ENCODE assay signal across 8 cellular contexts in the genomic region with DNA sequence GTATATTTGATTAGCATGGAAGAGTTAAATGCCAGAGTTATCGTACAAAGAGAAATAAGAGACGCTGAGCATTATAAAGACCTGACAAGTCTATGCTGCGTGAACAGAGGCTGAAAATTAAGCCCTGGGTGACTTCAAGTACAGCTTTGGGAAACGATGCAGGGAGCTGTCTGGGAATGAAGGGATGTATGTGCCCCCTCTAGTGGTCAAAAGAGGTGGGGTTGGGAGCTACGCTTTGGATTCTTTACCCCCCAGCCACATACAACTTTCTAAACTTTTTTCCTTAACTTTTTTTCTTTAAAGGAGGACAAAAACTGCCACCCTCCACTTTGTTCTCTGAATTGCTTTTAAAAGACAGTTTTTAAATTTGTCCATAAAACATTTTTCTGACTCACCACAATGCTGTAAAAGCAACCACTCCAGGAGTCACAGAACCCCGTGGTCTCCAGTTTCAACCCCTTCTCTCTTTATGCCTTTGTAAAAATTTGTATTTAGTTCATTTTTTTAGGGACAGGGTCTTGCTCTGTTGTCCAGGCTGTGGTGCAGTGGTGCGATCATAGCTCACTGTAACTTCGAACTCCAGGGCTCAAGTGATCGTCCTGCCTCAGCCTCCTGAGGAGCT. TPM values are rescaled to one million over a fixed set of nuclear protein-coding genes. Genes with fewer than 3 reads are reported as not detected.
DNase-seq lines count a peak whose midpoint lies in the region; ATAC-seq and TF ChIP-seq lines count a peak whose summit lies in the region.

No MANE protein-coding gene starts in this region.

- no peaks in the 10 kb centered on the region for H3K9me2 ChIP-seq in OCI-LY7 (ENCODE audit: insufficient read depth, low read length)

- no peak overlapping the region for H3K27ac ChIP-seq in OCI-LY7 (ENCODE audit: low read depth, low read length, poor library complexity, severe bottlenecking)
- no peak overlapping the region for H3K27ac ChIP-seq in coronary artery
- no peak overlapping the region for H3K27ac ChIP-seq in right lobe of liver
- no peak overlapping the region for H3K27ac ChIP-seq in aorta (ENCODE audit: low read depth in 1 of 2, low read length in 2 of 2)

- DNase-seq in DMS 273 (lab: John Stamatoyannopoulos, UW; ENCODE audit: unreplicated experiment) = peak; percentile 68
- DNase-seq in HAP-1 (ENCODE audit: low spot score in 2 of 2) = peak; percentile 62 to 73
- DNase-seq in OCI-LY7 (ENCODE audit: low spot score) = peak; percentile 44
- DNase-seq in coronary artery (ENCODE audit: low spot score) = no peak
- peak in 1 of 3 donors; percentile 56 for DNase-seq in right lobe of liver
- DNase-seq in aorta = no peak
- no peak for DNase-seq in GF-D8 (lab: John Stamatoyannopoulos, UW)

- H4K20me1 ChIP-seq in OCI-LY7 (ENCODE audit: insufficient read depth, low read length) = no peaks in the 10 kb centered on the region

- no peak overlapping the region for H3K4me2 ChIP-seq in OCI-LY7 (ENCODE audit: low read length)

- TF ChIP-seq POLR2A in right lobe of liver (IDR thresholded peaks at IDR 0.05) = no peak

- H3K4me3 ChIP-seq in HAP-1 (no peak overlapping the region), OCI-LY7 (ENCODE audit: low read depth, low read length, poor library complexity, severe bottlenecking) (no peak overlapping the region), coronary artery (no peak overlapping the region), right lobe of liver (no peak overlapping the region), aorta (ENCODE audit: low read length in 2 of 2) (no peak overlapping the region)

- 27% methylated on average over 7 of the region's 9 CpGs for WGBS in right lobe of liver (ENCODE audit: insufficient coverage, low coverage, low lambda C conversion rate, missing lambda C conversion rate)
- 45% methylated on average over 9 of the region's 9 CpGs for WGBS in aorta, 2 donors

- POLR2A ChIA-PET in OCI-LY7 (lab: Charles Lee) = no interaction called here

- no peaks in the 10 kb centered on the region for H3K27me3 ChIP-seq in HAP-1 (ENCODE audit: low read depth)
- H3K27me3 ChIP-seq in right lobe of liver = no peaks in the 10 kb centered on the region
- H3K27me3 ChIP-seq in aorta (ENCODE audit: control insufficient read depth in 1 of 2, insufficient read depth in 2 of 2, low read length in 1 of 2) = no peaks in the 10 kb centered on the region

- H3K9me3 ChIP-seq in HAP-1 = no peaks in the 10 kb centered on the region
- H3K9me3 ChIP-seq in OCI-LY7 (ENCODE audit: low read length) = no peaks in the 10 kb centered on the region
- no peaks in the 10 kb centered on the region for H3K9me3 ChIP-seq in right lobe of liver
- H3K9me3 ChIP-seq in aorta (ENCODE audit: control insufficient read depth, low read length) = no peaks in the 10 kb centered on the region

- H3K4me1 ChIP-seq in HAP-1 = no peaks in the 10 kb centered on the region
- H3K4me1 ChIP-seq in OCI-LY7 (ENCODE audit: insufficient read depth, low read length, poor library complexity, severe bottlenecking) = no peaks in the 10 kb centered on the region
- H3K4me1 ChIP-seq in right lobe of liver = no peaks in the 10 kb centered on the region
- H3K4me1 ChIP-seq in aorta (ENCODE audit: control insufficient read depth in 1 of 2, insufficient read depth in 2 of 2, low read length in 2 of 2) = no peaks in the 10 kb centered on the region

- CTCF ChIA-PET in OCI-LY7 (lab: Charles Lee; ENCODE audit: unreplicated experiment) = interaction anchor here (0.5 to 0.6 kb wide), 2 partner anchors 16 to 140 kb away, joined by 3 to 4 read pairs; no protein-coding TSS in a partner anchor

- in situ Hi-C loops in HAP-1 (cut with MboI; ENCODE audit: low sequenced_read_pairs) = no loop called here

- no peak overlapping the region for H2AFZ ChIP-seq in OCI-LY7 (ENCODE audit: low read length)

- ATAC-seq in right lobe of liver (peak; percentile 84 to 91 (median 87)), aorta (ENCODE audit: low FRiP score) (peak; percentile 71), HG02973 (IDR thresholded peaks at IDR 0.05; ENCODE audit: unreplicated experiment) (no peak)

- no TSS peak for BruUV-seq in OCI-LY7 (replicated peaks; lab: Mats Ljungman, UMichigan)

- H3K79me2 ChIP-seq in OCI-LY7 (ENCODE audit: insufficient read depth, low read depth, low read length) = no peaks in the 10 kb centered on the region

- TF ChIP-seq CTCF in OCI-LY7 (conservative IDR thresholded peaks at IDR 0.05; ENCODE audit: low read length) (peak; percentile 95), coronary artery (IDR thresholded peaks at IDR 0.05) (peak; percentile 82), right lobe of liver (IDR thresholded peaks at IDR 0.05) (peak; percentile 69 to 89 (median 87))

- intact Hi-C loops in OCI-LY7 (cut with micrococcal nuclease; ENCODE audit: unreplicated experiment) = loop anchor here (5.0 kb wide), 2 partner anchors 125 to 230 kb away; no protein-coding TSS in a partner anchor
- intact Hi-C loops in right lobe of liver (cut with DNase I) = loop anchor here in 1 of 2 donors (10.0 kb wide), 1 partner anchor 732 kb away; no protein-coding TSS in a partner anchor
- intact Hi-C loops in aorta (cut with DNase I) = loop anchor here in 1 of 2 donors (2.0 to 10.0 kb wide), 2 partner anchors 128 to 872 kb away; no protein-coding TSS in a partner anchor

- H3K36me3 ChIP-seq in HAP-1 (replicated peaks) = no peaks in the 10 kb centered on the region
- H3K36me3 ChIP-seq in OCI-LY7 (ENCODE audit: insufficient read depth, low read length) = no peaks in the 10 kb centered on the region
- no peaks in the 10 kb centered on the region for H3K36me3 ChIP-seq in right lobe of liver
- no peaks in the 10 kb centered on the region for H3K36me3 ChIP-seq in aorta (ENCODE audit: control insufficient read depth in 1 of 2, insufficient read depth in 2 of 2, low read length in 1 of 2)

RNA-seq across cellular contexts. Expression of a gene that starts 59.4 kb away (rescaled TPM):
- 45.6 and 60.0 TPM in 2 replicates for total RNA-seq in OCI-LY7 (2014; rRNA removed; shearing (Covaris generic))
- total RNA-seq in OCI-LY7 (2022) (59.8 and 67.1 TPM in 2 replicates), right lobe of liver (10 to 100 TPM; 37.3 to 46.5 (median 43.2) TPM), aorta (10 to 100 TPM; 57.7 to 59.3 TPM)
- 10 to 100 TPM; 36.1 to 68.2 TPM for polyA plus RNA-seq in aorta

RNA-seq across cellular contexts. Expression of a gene that starts 59.7 kb away (rescaled TPM):
- total RNA-seq in OCI-LY7 (2014; rRNA removed; shearing (Covaris generic)) = 2.5 and 3.1 TPM in 2 replicates
- total RNA-seq in OCI-LY7 (2022) = 10.2 and 12.3 TPM in 2 replicates
- 10 to 100 TPM; 12.5 to 17.5 (median 16.1) TPM for total RNA-seq in right lobe of liver
- 10 to 100 TPM; 46.3 to 70.8 TPM for total RNA-seq in aorta
- 10 to 100 TPM; 52.6 to 66.3 TPM for polyA plus RNA-seq in aorta

Comparison
In these comparisons a context has a peak if more than half of its experiments do, and no peak if none do; other contexts are left out.
1. DNase-seq: peak in DMS 273 (single experiment), HAP-1 (2 of 2) and OCI-LY7 (single experiment); none in coronary artery (single experiment), aorta (0 of 2) and GF-D8 (single experiment).
2. Peak in every context shown above with its lines, with median percentiles within 50 percentile points of each other: CTCF ChIP-seq.